ENCODE assay signal across 8 cellular contexts in genomic region chr3:155743616-155744015, GRCh38. TPM values are rescaled to one million over a fixed set of nuclear protein-coding genes. Genes with fewer than 3 reads are reported as not detected.
A peak's percentile ranks its signal among the peaks of the same experiment; 100 is the strongest.
DNase-seq lines count a peak whose midpoint lies in the region; ATAC-seq, FAIRE-seq and TF ChIP-seq lines count a peak whose summit lies in the region.

No MANE protein-coding gene starts in this region.

- H3K4me1 Mint-ChIP-seq in CD14-positive monocyte (peaks cover 25% of the 10 kb centered on the region), nephron progenitor cell (peaks cover 93% of the 10 kb centered on the region)
- peaks cover 23% of the 10 kb centered on the region for H3K4me1 Mint-ChIP-seq in dendritic cell treated with granulocyte-macrophage colony-stimulating factor and Interleukin-4, amounts not matched to agents 40 ng/mL and 50 ng/mL, for 4 days (ENCODE audit: low read depth)

- TF ChIP-seq CTCF in CD14-positive monocyte (IDR thresholded peaks at IDR 0.05) (no peak), LNCaP clone FGC (IDR thresholded peaks at IDR 0.05; ENCODE audit: control insufficient read depth, extremely low read depth, insufficient read depth) (no peak), nephron progenitor cell (IDR thresholded peaks at IDR 0.05) (no peak)

- intact Hi-C loops in CD14-positive monocyte (cut with micrococcal nuclease): no loop called here
- intact Hi-C loops in dendritic cell treated with granulocyte-macrophage colony-stimulating factor and Interleukin-4, amounts not matched to agents 40 ng/mL and 50 ng/mL, for 4 days (cut with micrococcal nuclease): no loop called here

- ATAC-seq in GM19463 (IDR thresholded peaks at IDR 0.05; ENCODE audit: unreplicated experiment) (no peak), HG03175 (IDR thresholded peaks at IDR 0.05; ENCODE audit: unreplicated experiment) (no peak)

- no peak for FAIRE-seq in GM12891 (lab: Jason Lieb, UNC)

- DNase-seq in CD14-positive monocyte (ENCODE audit: low spot score) (no peak), LNCaP clone FGC (ENCODE audit: low read depth) (no peak), nephron progenitor cell (no peak), GM12891 (ENCODE audit: insufficient read length, low spot score) (no peak), NCI-H226 (no peak)

- H3K9me3 Mint-ChIP-seq in CD14-positive monocyte: peaks cover 0 to 10% (median 6%) of the 10 kb centered on the region in 7 donors
- no peaks in the 10 kb centered on the region for H3K9me3 Mint-ChIP-seq in dendritic cell treated with granulocyte-macrophage colony-stimulating factor and Interleukin-4, amounts not matched to agents 40 ng/mL and 50 ng/mL, for 4 days
- no peaks in the 10 kb centered on the region for H3K9me3 Mint-ChIP-seq in nephron progenitor cell

- peaks cover 55 to 61% (median 58%) of the 10 kb centered on the region in 3 donors for H3K27me3 Mint-ChIP-seq in CD14-positive monocyte (ENCODE audit: low read depth in 3 of 3)
- H3K27me3 Mint-ChIP-seq in dendritic cell treated with granulocyte-macrophage colony-stimulating factor and Interleukin-4, amounts not matched to agents 40 ng/mL and 50 ng/mL, for 4 days: peaks cover 64% of the 10 kb centered on the region
- no peaks in the 10 kb centered on the region for H3K27me3 Mint-ChIP-seq in nephron progenitor cell (ENCODE audit: low read depth, poor library complexity)

- H3K4me3 Mint-ChIP-seq in CD14-positive monocyte (peak overlapping the region; percentile 94 to 96), nephron progenitor cell (peak overlapping the region; percentile 99)
- peak overlapping the region; percentile 83 for H3K4me3 Mint-ChIP-seq in dendritic cell treated with granulocyte-macrophage colony-stimulating factor and Interleukin-4, amounts not matched to agents 40 ng/mL and 50 ng/mL, for 4 days

- H3K4me3 ChIP-seq in LNCaP clone FGC (ENCODE audit: low read depth, low read length): peak overlapping the region; percentile 82

- no peak for TF ChIP-seq POLR2A in GM12891 (IDR thresholded peaks at IDR 0.05; ENCODE audit: low read depth, low read length)

- H3K36me3 Mint-ChIP-seq in CD14-positive monocyte (peaks cover 0 to 4% of the 10 kb centered on the region in 2 donors), nephron progenitor cell (ENCODE audit: low read depth) (no peaks in the 10 kb centered on the region)
- peaks cover 6% of the 10 kb centered on the region for H3K36me3 Mint-ChIP-seq in dendritic cell treated with granulocyte-macrophage colony-stimulating factor and Interleukin-4, amounts not matched to agents 40 ng/mL and 50 ng/mL, for 4 days (ENCODE audit: low read depth)

- no peak overlapping the region for H3K27ac Mint-ChIP-seq in CD14-positive monocyte
- no peak overlapping the region for H3K27ac Mint-ChIP-seq in dendritic cell treated with granulocyte-macrophage colony-stimulating factor and Interleukin-4, amounts not matched to agents 40 ng/mL and 50 ng/mL, for 4 days
- peak overlapping the region; percentile 93 for H3K27ac Mint-ChIP-seq in nephron progenitor cell

TF ChIP-seq in GM12891, 5 proteins besides CTCF, POLR2A, EP300 and RAD21:
- TF ChIP-seq PAX5 (IDR thresholded peaks at IDR 0.05; ENCODE audit: insufficient read depth, low read length, severe bottlenecking) (no peak), POLR2AphosphoS5 (IDR thresholded peaks at IDR 0.05; ENCODE audit: low read depth, low read length) (no peak), SPI1 (IDR thresholded peaks at IDR 0.05; ENCODE audit: low read depth, low read length) (no peak), TAF1 (IDR thresholded peaks at IDR 0.05; ENCODE audit: low read depth, low read length) (no peak), POU2F2 (IDR thresholded peaks at IDR 0.05; ENCODE audit: low read depth, low read length) (no peak)

RNA-seq across cellular contexts. Expression of gene PLCH1, which starts 1.3 kb away (rescaled TPM):
- not detected for polyA plus RNA-seq in CD14-positive monocyte
- polyA plus RNA-seq in GM12891 (2012; ENCODE audit: low read depth, missing spikeins): 0.08 TPM
